ENCODE assay signal across 23 cellular contexts in genomic region chr9:73951147-73951546, GRCh38.
"Had no signal": no experiment of that assay in that cellular context is flagged by ENCODE, and none has a peak within 500 bp of the region (broad histone marks: within the 10 kb centered on the region; RNA-seq: fewer than 3 reads in every experiment).

No MANE protein-coding gene starts in this region.

- H3K4me1 ChIP-seq: left ventricle myocardium inferior, neural progenitor cell, right atrium auricular region, right lobe of liver, stomach, testis, tibial artery, upper lobe of right lung had no signal

- H2AFZ ChIP-seq: hepatocyte, neural progenitor cell had no signal

- ATAC-seq: natural killer cell; right lobe of liver; stimulated activated naive B cell treated with anti-CD40 and anti-IgM and Interleukin-4, amounts not matched to agents 10 μg/mL and 1 μg/mL and 100 μg/mL, for 72 hours; stimulated activated naive CD8-positive, alpha-beta T cell treated with anti-CD3 and anti-CD28 coated beads, Interleukin-15, Interleukin-2, amounts not matched to agents 100 U/mL and 50 U/mL, for 24 hours; upper lobe of right lung had no signal

- H3K4me3 ChIP-seq: hepatocyte, left ventricle myocardium inferior, lung, neural progenitor cell, ovary, right atrium auricular region, right lobe of liver, smooth muscle cell, stomach, testis, tibial artery, upper lobe of right lung had no signal

- DNase-seq: islet precursor cell; left ventricle myocardium inferior; mesendoderm; naive B cell; natural killer cell; nephron progenitor cell; ovary; right lobe of liver; stimulated activated CD4-positive, alpha-beta T cell treated with anti-CD3 and anti-CD28 coated beads, Interleukin-2, amount 100 ng/mL, for 24 hours; stimulated activated CD4-positive, alpha-beta T cell treated with anti-CD3 and anti-CD28 coated beads, Interleukin-4, amount 100 ng/mL, for 1 hour; stimulated activated naive B cell treated with anti-CD40 and anti-IgM and Interleukin-4, amounts not matched to agents 10 μg/mL and 1 μg/mL and 100 μg/mL, for 72 hours; stimulated activated naive CD8-positive, alpha-beta T cell treated with anti-CD3 and anti-CD28 coated beads, Interleukin-15, Interleukin-2, amounts not matched to agents 100 U/mL and 50 U/mL, for 24 hours; stomach; testis; tibial artery; trophoblast cell; upper lobe of right lung had no signal

- H3K79me2 ChIP-seq: hepatocyte had no signal

- H3K27ac ChIP-seq: hepatocyte, left ventricle myocardium inferior, neural progenitor cell, neutrophil, ovary, right atrium auricular region, right lobe of liver, stomach, testis, tibial artery, upper lobe of right lung had no signal

- H3K9ac ChIP-seq: neural progenitor cell had no signal

- H3K27me3 ChIP-seq: hepatocyte, neural progenitor cell, neutrophil, ovary, right atrium auricular region, right lobe of liver, stomach, testis, tibial artery, upper lobe of right lung had no signal

- H3K4me2 ChIP-seq: hepatocyte, neural progenitor cell, smooth muscle cell had no signal

- H3K36me3 ChIP-seq: left ventricle myocardium inferior, neural progenitor cell, neutrophil, ovary, right atrium auricular region, right lobe of liver, stomach, tibial artery, upper lobe of right lung had no signal

- H3K9me3 ChIP-seq: left ventricle myocardium inferior, neutrophil, ovary, right lobe of liver, stomach, testis, tibial artery, upper lobe of right lung had no signal
